12 cellular contexts compared by ENCODE assay signal in genomic region chr17:78791840-78792709, GRCh38. TPM values are rescaled to one million over a fixed set of nuclear protein-coding genes. Genes with fewer than 3 reads are reported as not detected.
DNase-seq lines count a peak whose midpoint lies in the region; ATAC-seq and TF ChIP-seq lines count a peak whose summit lies in the region.
"Had no signal": no experiment of that assay in that cellular context is flagged by ENCODE, and none has a peak within 500 bp of the region (broad histone marks: within the 10 kb centered on the region; RNA-seq: fewer than 3 reads in every experiment).

No MANE protein-coding gene starts in this region.

- no peak overlapping the region for H3K4me2 ChIP-seq in neuronal stem cell (ENCODE audit: insufficient read depth, low read length, poor library complexity, severe bottlenecking)

- no peak overlapping the region for H3K4me3 Mint-ChIP-seq in HFFc6

- peak overlapping the region; percentile 51 for H3K27ac Mint-ChIP-seq in HFFc6

- H2BK15ac ChIP-seq in neuronal stem cell (ENCODE audit: low read length), result no peak overlapping the region

- peaks cover 4% of the 10 kb centered on the region; the same call in 1 of the 2 replicates for H3K27me3 Mint-ChIP-seq in HFFc6 (ENCODE audit: insufficient read depth)

- H3K18ac ChIP-seq in neuronal stem cell (ENCODE audit: low read length), result peak overlapping the region; percentile 40

- peaks cover 41% of the 10 kb centered on the region for H3K36me3 Mint-ChIP-seq in HFFc6 (ENCODE audit: low read depth)

- H3K27me3 ChIP-seq in A673 (replicated peaks; ENCODE audit: insufficient read depth, low read depth, low read length, poor library complexity) (no peaks in the 10 kb centered on the region), neuronal stem cell (ENCODE audit: control insufficient read depth in 3 of 3, insufficient read depth in 3 of 3, low read depth in 1 of 3, low read length in 3 of 3) (no peaks in the 10 kb centered on the region)

- H3K36me3 ChIP-seq in A673 (ENCODE audit: insufficient read depth, low read length, poor library complexity, severe bottlenecking) (peaks cover 14% of the 10 kb centered on the region), neuronal stem cell (replicated peaks in 1 of 2; ENCODE audit: control insufficient read depth in 2 of 2, insufficient read depth in 2 of 2, low read length in 2 of 2) (peaks cover 17 to 42% of the 10 kb centered on the region in 2 donors)

- ATAC-seq in HG02884 (IDR thresholded peaks at IDR 0.05; ENCODE audit: unreplicated experiment) (no peak), HG03571 (IDR thresholded peaks at IDR 0.05; ENCODE audit: unreplicated experiment) (no peak)

- no peak overlapping the region for H2BK5ac ChIP-seq in neuronal stem cell (ENCODE audit: low read length)

- no peaks in the 10 kb centered on the region for H3K9me3 Mint-ChIP-seq in HFFc6

- DNase-seq in A673 (ENCODE audit: low spot score) (no peak), HFFc6 (no peak), neuronal stem cell (ENCODE audit: low spot score) (no peak), OCI-M1 (lab: John Stamatoyannopoulos, UW) (no peak), kidney tubule cell (ENCODE audit: low spot score) (no peak)
- DNase-seq: Caco-2, mammary epithelial cell, NCI-H526 treated with DMSO at 0.1 percent for 48 hours had no signal

- H3K9me3 ChIP-seq in A673 (ENCODE audit: low read depth, low read length, poor library complexity, severe bottlenecking), result no peaks in the 10 kb centered on the region
- peaks cover 0 to 3% of the 10 kb centered on the region in 2 donors for H3K9me3 ChIP-seq in neuronal stem cell (replicated peaks in 1 of 2; ENCODE audit: control insufficient read depth in 2 of 2, insufficient read depth in 1 of 2, low read depth in 1 of 2, low read length in 2 of 2)
- H3K9me3 ChIP-seq: Caco-2 had no signal

- CTCF ChIA-PET in A673 (lab: Charles Lee), result no interaction called here

- no peak overlapping the region for H3K14ac ChIP-seq in neuronal stem cell (ENCODE audit: low read length)

- no CpG with 5 or more reads among the region's 11 CpGs for WGBS in neuronal stem cell (ENCODE audit: extremely low coverage in 2 of 2, insufficient read length in 2 of 2, insufficient replicate concordance in 1 of 2), 2 donors

- no peak overlapping the region for H3K9ac ChIP-seq in neuronal stem cell (ENCODE audit: low read depth, low read length, poor library complexity)

- H3K4ac ChIP-seq in neuronal stem cell (ENCODE audit: low read length), result no peak overlapping the region

- H4K91ac ChIP-seq in neuronal stem cell (ENCODE audit: low read depth, low read length, poor library complexity), result no peak overlapping the region

- H2BK12ac ChIP-seq in neuronal stem cell (ENCODE audit: low read length), result no peak overlapping the region

- H3K27ac ChIP-seq in A673 (ENCODE audit: low read depth, low read length, poor library complexity, severe bottlenecking) (peak overlapping the region; percentile 63), cingulate gyrus (ENCODE audit: low read depth, low read length) (peak overlapping the region; percentile 56), neuronal stem cell (replicated peaks; ENCODE audit: low read length) (peak overlapping the region; percentile 2)

- no peak overlapping the region for H2AFZ ChIP-seq in neuronal stem cell (ENCODE audit: low read length)

- H3K4me1 ChIP-seq in A673 (ENCODE audit: insufficient read depth, low read length, poor library complexity, severe bottlenecking) (peaks cover 28% of the 10 kb centered on the region), neuronal stem cell (ENCODE audit: control insufficient read depth in 2 of 2, insufficient read depth in 1 of 2, low read depth in 1 of 2, low read length in 2 of 2) (peaks cover 0 to 7% of the 10 kb centered on the region in 2 donors)
- H3K4me1 ChIP-seq: Caco-2 had no signal

- H3K79me1 ChIP-seq in neuronal stem cell (ENCODE audit: low read depth, low read length), result peaks cover 2% of the 10 kb centered on the region

- H3K4me3 ChIP-seq in A673 (ENCODE audit: low read depth, low read length, poor library complexity, severe bottlenecking) (no peak overlapping the region), neuronal stem cell (ENCODE audit: low read length in 2 of 2) (no peak overlapping the region)
- H3K4me3 ChIP-seq: skin epidermis had no signal

- no TSS peak for BruUV-seq in A673 (replicated peaks; lab: Mats Ljungman, UMichigan)

- no peak overlapping the region for H3K23ac ChIP-seq in neuronal stem cell (ENCODE audit: low read depth, low read length, poor library complexity)

- no peak overlapping the region for H2AK5ac ChIP-seq in neuronal stem cell (ENCODE audit: low read depth, low read length)

- no peak overlapping the region for H4K8ac ChIP-seq in neuronal stem cell (ENCODE audit: low read depth, low read length)

- TF ChIP-seq CTCF in A673 (conservative IDR thresholded peaks at IDR 0.05; ENCODE audit: low read depth, low read length) (no peak), HFFc6 (IDR thresholded peaks at IDR 0.05) (no peak; the same call in 1 of the 2 replicates)

- no peak overlapping the region for H2BK120ac ChIP-seq in neuronal stem cell (ENCODE audit: low read depth, low read length)

- intact Hi-C loops in A673 (cut with micrococcal nuclease; ENCODE audit: unreplicated experiment), result no loop called here

- H3K4me1 Mint-ChIP-seq in HFFc6 (ENCODE audit: low read depth), result peaks cover 35% of the 10 kb centered on the region

- POLR2A ChIA-PET in A673 (lab: Charles Lee; ENCODE audit: low non-redundant PET), result interaction anchor here (0.7 kb wide), 1 partner anchor 601 kb away, joined by 3 read pairs; no protein-coding TSS in a partner anchor

RNA-seq across cellular contexts. Expression of gene CYTH1, which starts 10.0 kb away (rescaled TPM):
- total RNA-seq in A673 (2021), result 17.9 and 24.6 TPM in 2 replicates
- total RNA-seq in HFFc6 (2021; fragmentation: NEBNext Ultra II Directional; extraction: Animal tissue kit (Norgen Biotek cat#: 25700)), result 10 to 100 TPM in 4 of 6 experiments, 1 to 10 TPM in 2; 7.7 to 15.3 (median 10.9) TPM
- polyA plus RNA-seq in neuronal stem cell (2013, experiment 1 of 2), result 13.3 TPM
- polyA plus RNA-seq in neuronal stem cell (2013, experiment 2 of 2), result 13.8 TPM

RNA-seq across cellular contexts. Expression of gene USP36, which starts 48.5 kb away (rescaled TPM):
- total RNA-seq in A673 (2021), result 58.4 and 74.9 TPM in 2 replicates
- 10 to 100 TPM; 43.6 to 50.3 (median 46.2) TPM for total RNA-seq in HFFc6 (2021; fragmentation: NEBNext Ultra II Directional; extraction: Animal tissue kit (Norgen Biotek cat#: 25700))
- polyA plus RNA-seq in neuronal stem cell (2013, experiment 1 of 2), result 21.1 TPM
- polyA plus RNA-seq in neuronal stem cell (2013, experiment 2 of 2), result 23.6 TPM

Comparison
In these comparisons a context has a peak if more than half of its experiments do, and no peak if none do; other contexts are left out.
1. H3K27ac ChIP-seq: peak in every context shown above with its lines; median percentile 63 in A673; 56 in cingulate gyrus; 2 in neuronal stem cell.